In the genomic region with DNA sequence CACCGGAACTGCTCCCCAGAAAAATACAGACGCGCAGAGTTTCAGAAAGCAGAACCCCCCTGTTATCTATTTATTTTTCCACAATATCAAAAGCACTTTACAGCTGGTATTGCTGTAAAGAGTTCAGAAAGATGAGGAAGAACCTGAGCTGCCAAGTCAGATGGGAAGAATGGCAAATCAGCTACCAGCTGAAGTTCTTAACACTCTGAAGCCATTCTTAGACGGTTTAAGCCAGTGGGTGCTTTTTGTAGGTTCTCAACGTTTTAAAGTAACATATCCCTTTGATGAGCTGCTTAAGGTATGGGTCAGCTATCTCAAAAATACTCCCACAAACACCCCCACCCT, we compare ENCODE assay signal across 8 cellular contexts. TPM values are rescaled to one million over a fixed set of nuclear protein-coding genes. Genes with fewer than 3 reads are reported as not detected.
DNase-seq lines count a peak whose midpoint lies in the region; ATAC-seq and TF ChIP-seq lines count a peak whose summit lies in the region.

No MANE protein-coding gene starts in this region.

- peak overlapping the region; percentile 87 to 99 (median 97) for H3K27ac ChIP-seq in Peyer's patch

- intact Hi-C loops in activated CD4-positive, alpha-beta T cell treated with anti-CD3 and anti-CD28 coated beads, Interleukin-2, amount 10 ng/mL, durations not matched to agents 24 days and 14 days (cut with micrococcal nuclease) = loop anchor here (2.0 to 5.0 kb wide), 3 partner anchors 36 to 197 kb away; a partner anchor contains a TSS

- H3K36me3 ChIP-seq in Peyer's patch = peaks cover 0 to 4% (median 0%) of the 10 kb centered on the region in 3 donors

- no peak for DNase-seq in activated CD4-positive, alpha-beta T cell treated with anti-CD3 and anti-CD28 coated beads, Interleukin-2, amount 10 ng/mL, durations not matched to agents 24 days and 14 days
- no peak for DNase-seq in activated CD4-positive, alpha-beta T cell treated with anti-CD3 and anti-CD28 coated beads, Interleukin-2, amount 50 U/mL, for 48 hours
- no peak for DNase-seq in Peyer's patch
- no peak for DNase-seq in endothelial cell (ENCODE audit: low spot score)
- DNase-seq in osteocyte (ENCODE audit: extremely low spot score, unreplicated experiment) = no peak
- DNase-seq in T1000 (lab: John Stamatoyannopoulos, UW) = no peak
- DNase-seq in C1 segment of cervical spinal cord (lab: John Stamatoyannopoulos, UW) = no peak

- peaks cover 6% of the 10 kb centered on the region for H3K27me3 Mint-ChIP-seq in activated CD4-positive, alpha-beta T cell treated with anti-CD3 and anti-CD28 coated beads, Interleukin-2, amount 10 ng/mL, durations not matched to agents 24 days and 14 days
- H3K27me3 Mint-ChIP-seq in endothelial cell (ENCODE audit: unreplicated experiment) (peaks cover 8% of the 10 kb centered on the region), osteocyte (ENCODE audit: unreplicated experiment) (no peaks in the 10 kb centered on the region)

- H3K4me1 Mint-ChIP-seq in activated CD4-positive, alpha-beta T cell treated with anti-CD3 and anti-CD28 coated beads, Interleukin-2, amount 10 ng/mL, durations not matched to agents 24 days and 14 days = peaks cover 35% of the 10 kb centered on the region
- H3K4me1 Mint-ChIP-seq in endothelial cell (ENCODE audit: unreplicated experiment) (peaks cover 22% of the 10 kb centered on the region), osteocyte (ENCODE audit: unreplicated experiment) (peaks cover 46% of the 10 kb centered on the region)

- no peak for ATAC-seq in HG02852 (IDR thresholded peaks at IDR 0.05; ENCODE audit: unreplicated experiment)

- no peaks in the 10 kb centered on the region for H3K27me3 ChIP-seq in Peyer's patch

- peak overlapping the region; percentile 90 for H3K27ac Mint-ChIP-seq in activated CD4-positive, alpha-beta T cell treated with anti-CD3 and anti-CD28 coated beads, Interleukin-2, amount 10 ng/mL, durations not matched to agents 24 days and 14 days
- H3K27ac Mint-ChIP-seq in endothelial cell (ENCODE audit: unreplicated experiment) (peak overlapping the region; percentile 80), osteocyte (ENCODE audit: unreplicated experiment) (peak overlapping the region; percentile 74)

- peaks cover 0 to 21% (median 2%) of the 10 kb centered on the region in 4 donors for H3K4me1 ChIP-seq in Peyer's patch

- peak overlapping the region; percentile 87 for H3K4me3 Mint-ChIP-seq in activated CD4-positive, alpha-beta T cell treated with anti-CD3 and anti-CD28 coated beads, Interleukin-2, amount 10 ng/mL, durations not matched to agents 24 days and 14 days
- H3K4me3 Mint-ChIP-seq in endothelial cell (ENCODE audit: unreplicated experiment) (peak overlapping the region; percentile 83), osteocyte (ENCODE audit: unreplicated experiment) (peak overlapping the region; percentile 71)

- no peak for TF ChIP-seq POLR2A in Peyer's patch (IDR thresholded peaks at IDR 0.05)

- H3K9me3 ChIP-seq in Peyer's patch = no peaks in the 10 kb centered on the region

- no peaks in the 10 kb centered on the region for H3K9me3 Mint-ChIP-seq in activated CD4-positive, alpha-beta T cell treated with anti-CD3 and anti-CD28 coated beads, Interleukin-2, amount 10 ng/mL, durations not matched to agents 24 days and 14 days
- no peaks in the 10 kb centered on the region for H3K9me3 Mint-ChIP-seq in endothelial cell (ENCODE audit: unreplicated experiment)
- H3K9me3 Mint-ChIP-seq in osteocyte (ENCODE audit: unreplicated experiment) = no peaks in the 10 kb centered on the region

- H3K36me3 Mint-ChIP-seq in activated CD4-positive, alpha-beta T cell treated with anti-CD3 and anti-CD28 coated beads, Interleukin-2, amount 10 ng/mL, durations not matched to agents 24 days and 14 days (ENCODE audit: low read depth) = peaks cover 21% of the 10 kb centered on the region
- H3K36me3 Mint-ChIP-seq in endothelial cell (ENCODE audit: low read depth, unreplicated experiment) (peaks cover 10% of the 10 kb centered on the region), osteocyte (ENCODE audit: unreplicated experiment) (peaks cover 8% of the 10 kb centered on the region)

- TF ChIP-seq CTCF in Peyer's patch (IDR thresholded peaks at IDR 0.05) = no peak
- TF ChIP-seq CTCF in endothelial cell (IDR thresholded peaks at IDR 0.05; ENCODE audit: unreplicated experiment) = no peak
- no peak for TF ChIP-seq CTCF in osteocyte (IDR thresholded peaks at IDR 0.05)

- peak overlapping the region; percentile 73 to 100 (median 98) for H3K4me3 ChIP-seq in Peyer's patch

RNA-seq across cellular contexts. Expression of a gene that starts 0.7 kb away (rescaled TPM):
- total RNA-seq in activated CD4-positive, alpha-beta T cell treated with anti-CD3 and anti-CD28 coated beads, Interleukin-2, amount 10 ng/mL, durations not matched to agents 24 days and 14 days = 76.0 and 79.3 TPM in 2 replicates
- total RNA-seq in Peyer's patch = 10 to 100 TPM; 18.9 to 39.6 (median 33.8) TPM
- total RNA-seq in endothelial cell (ENCODE audit: unreplicated experiment) = 81.3 TPM
- total RNA-seq in osteocyte = 42.5 and 42.7 TPM in 2 replicates

RNA-seq across cellular contexts. Expression of a gene that starts 35.8 kb away (rescaled TPM):
- total RNA-seq in activated CD4-positive, alpha-beta T cell treated with anti-CD3 and anti-CD28 coated beads, Interleukin-2, amount 10 ng/mL, durations not matched to agents 24 days and 14 days = 162 and 164 TPM in 2 replicates
- total RNA-seq in Peyer's patch (100 to 1,000 TPM; 192 to 562 (median 213) TPM), endothelial cell (ENCODE audit: unreplicated experiment) (200 TPM), osteocyte (146 and 157 TPM in 2 replicates)

RNA-seq across cellular contexts. Expression of a gene that starts 48.7 kb away (rescaled TPM):
- not detected in 2 replicates for total RNA-seq in activated CD4-positive, alpha-beta T cell treated with anti-CD3 and anti-CD28 coated beads, Interleukin-2, amount 10 ng/mL, durations not matched to agents 24 days and 14 days
- total RNA-seq in Peyer's patch (under 1 TPM in 1 of 4 donors, not detected in 3; 0.66 TPM), endothelial cell (ENCODE audit: unreplicated experiment) (not detected), osteocyte (not detected in 2 replicates)
